ENCODE assay signal across 21 cellular contexts in genomic region chr12:104482113-104482512, GRCh38. TPM values are rescaled to one million over a fixed set of nuclear protein-coding genes. Genes with fewer than 3 reads are reported as not detected.
DNase-seq lines count a peak whose midpoint lies in the region; ATAC-seq and TF ChIP-seq lines count a peak whose summit lies in the region.
"Had no signal": no experiment of that assay in that cellular context is flagged by ENCODE, and none has a peak within 500 bp of the region (broad histone marks: within the 10 kb centered on the region; RNA-seq: fewer than 3 reads in every experiment).

No MANE protein-coding gene starts in this region.

- H3K9me2 ChIP-seq in OCI-LY1 (ENCODE audit: low read depth, low read length), result no peaks in the 10 kb centered on the region

- H3K4me1 Mint-ChIP-seq in T-helper 1 cell treated with Interleukin-12 subunit alpha and Interleukin-12 subunit beta and Interleukin-4 antibody, amounts not matched to agents 30 μg/mL and 1 μg/mL, for 36 hours (ENCODE audit: low read depth), result peaks cover 86% of the 10 kb centered on the region
- peaks cover 97% of the 10 kb centered on the region for H3K4me1 Mint-ChIP-seq in CD14-positive monocyte
- peaks cover 100% of the 10 kb centered on the region for H3K4me1 Mint-ChIP-seq in dendritic cell treated with granulocyte-macrophage colony-stimulating factor and Interleukin-4, amounts not matched to agents 40 ng/mL and 50 ng/mL, for 4 days (ENCODE audit: low read depth)

- H3K4me1 ChIP-seq in OCI-LY1 (ENCODE audit: insufficient read depth, low read length, severe bottlenecking), result peaks cover 77% of the 10 kb centered on the region
- H3K4me1 ChIP-seq: SJSA1 had no signal

- peak overlapping the region; percentile 4; the same call in 1 of the 2 replicates for H3K9ac ChIP-seq in OCI-LY1 (ENCODE audit: low read length)

- DNase-seq in T-helper 1 cell (no peak), CD14-positive monocyte (ENCODE audit: low spot score) (no peak), NCI-H2227 (lab: John Stamatoyannopoulos, UW; ENCODE audit: unreplicated experiment) (no peak), NCI-H748 treated with DMSO at 0.1 percent for 48 hours (lab: John Stamatoyannopoulos, UW) (no peak)
- DNase-seq: 8988T, activated T-cell treated with anti-CD3 and anti-CD28 coated beads for 4 hours, DMS79 treated with DMSO at 0.1 percent for 48 hours, gastrocnemius medialis, kidney glomerular epithelial cell, mesenchymal stem cell, NCI-H146, NCI-H226, posterior cingulate gyrus, T1000 had no signal

- no peaks in the 10 kb centered on the region for H4K20me1 ChIP-seq in OCI-LY1 (ENCODE audit: insufficient read depth, low read length)

- H3K27me3 Mint-ChIP-seq in T-helper 1 cell treated with Interleukin-12 subunit alpha and Interleukin-12 subunit beta and Interleukin-4 antibody, amounts not matched to agents 30 μg/mL and 1 μg/mL, for 36 hours (ENCODE audit: low read depth), result no peaks in the 10 kb centered on the region
- H3K27me3 Mint-ChIP-seq in CD14-positive monocyte (ENCODE audit: low read depth in 3 of 3), result peaks cover 0 to 5% (median 0%) of the 10 kb centered on the region in 3 donors
- no peaks in the 10 kb centered on the region for H3K27me3 Mint-ChIP-seq in dendritic cell treated with granulocyte-macrophage colony-stimulating factor and Interleukin-4, amounts not matched to agents 40 ng/mL and 50 ng/mL, for 4 days

- peak overlapping the region; percentile 61 for H3K4me3 Mint-ChIP-seq in T-helper 1 cell treated with Interleukin-12 subunit alpha and Interleukin-12 subunit beta and Interleukin-4 antibody, amounts not matched to agents 30 μg/mL and 1 μg/mL, for 36 hours
- no peak overlapping the region for H3K4me3 Mint-ChIP-seq in CD14-positive monocyte
- H3K4me3 Mint-ChIP-seq in dendritic cell treated with granulocyte-macrophage colony-stimulating factor and Interleukin-4, amounts not matched to agents 40 ng/mL and 50 ng/mL, for 4 days, result no peak overlapping the region

- H3F3A ChIP-seq in OCI-LY1 (ENCODE audit: insufficient read depth, low read length), result no peaks in the 10 kb centered on the region

- ATAC-seq in HG03095 (IDR thresholded peaks at IDR 0.05; ENCODE audit: unreplicated experiment), result no peak
- ATAC-seq: gastrocnemius medialis, HCT116, HepG2 had no signal

- peak overlapping the region; percentile 86 for H3K27ac ChIP-seq in OCI-LY1 (ENCODE audit: low read depth, low read length, poor library complexity, severe bottlenecking)
- H3K27ac ChIP-seq: gastrocnemius medialis, SJSA1 had no signal

- peaks cover 54% of the 10 kb centered on the region for H3K36me3 Mint-ChIP-seq in T-helper 1 cell treated with Interleukin-12 subunit alpha and Interleukin-12 subunit beta and Interleukin-4 antibody, amounts not matched to agents 30 μg/mL and 1 μg/mL, for 36 hours (ENCODE audit: low read depth)
- peaks cover 45 to 60% of the 10 kb centered on the region in 2 donors for H3K36me3 Mint-ChIP-seq in CD14-positive monocyte
- peaks cover 57% of the 10 kb centered on the region for H3K36me3 Mint-ChIP-seq in dendritic cell treated with granulocyte-macrophage colony-stimulating factor and Interleukin-4, amounts not matched to agents 40 ng/mL and 50 ng/mL, for 4 days (ENCODE audit: low read depth)

- H3K9me3 Mint-ChIP-seq in T-helper 1 cell treated with Interleukin-12 subunit alpha and Interleukin-12 subunit beta and Interleukin-4 antibody, amounts not matched to agents 30 μg/mL and 1 μg/mL, for 36 hours, result no peaks in the 10 kb centered on the region
- no peaks in the 10 kb centered on the region for H3K9me3 Mint-ChIP-seq in CD14-positive monocyte
- no peaks in the 10 kb centered on the region for H3K9me3 Mint-ChIP-seq in dendritic cell treated with granulocyte-macrophage colony-stimulating factor and Interleukin-4, amounts not matched to agents 40 ng/mL and 50 ng/mL, for 4 days

- peak overlapping the region; percentile 25; the same call in 1 of the 2 replicates for H3K4me2 ChIP-seq in OCI-LY1 (ENCODE audit: low read length)

- TF ChIP-seq CTCF in CD14-positive monocyte (IDR thresholded peaks at IDR 0.05), result no peak
- TF ChIP-seq CTCF in OCI-LY1 (IDR thresholded peaks at IDR 0.05; ENCODE audit: low read length), result no peak

- 0 out of 2 replicates have a peak, but pooled peaks cover 6% of the 10 kb centered on the region for H3K36me3 ChIP-seq in OCI-LY1 (ENCODE audit: insufficient read depth, low read length)
- H3K36me3 ChIP-seq: gastrocnemius medialis, SJSA1 had no signal

- H2AFZ ChIP-seq in OCI-LY1 (ENCODE audit: low read length), result no peak overlapping the region

- no peaks in the 10 kb centered on the region for H3K9me3 ChIP-seq in OCI-LY1 (ENCODE audit: low read length)
- H3K9me3 ChIP-seq: gastrocnemius medialis, SJSA1 had no signal

- H3K79me2 ChIP-seq in OCI-LY1 (ENCODE audit: insufficient read depth, low read length), result peaks cover 12% of the 10 kb centered on the region; the same call in 1 of the 2 replicates

- no peaks in the 10 kb centered on the region for H3K27me3 ChIP-seq in OCI-LY1 (ENCODE audit: insufficient read depth, low read length)
- H3K27me3 ChIP-seq: gastrocnemius medialis, SJSA1 had no signal

- intact Hi-C loops in CD14-positive monocyte (cut with micrococcal nuclease), result no loop called here
- intact Hi-C loops in dendritic cell treated with granulocyte-macrophage colony-stimulating factor and Interleukin-4, amounts not matched to agents 40 ng/mL and 50 ng/mL, for 4 days (cut with micrococcal nuclease), result no loop called here

- peak overlapping the region; percentile 66 for H3K27ac Mint-ChIP-seq in T-helper 1 cell treated with Interleukin-12 subunit alpha and Interleukin-12 subunit beta and Interleukin-4 antibody, amounts not matched to agents 30 μg/mL and 1 μg/mL, for 36 hours
- H3K27ac Mint-ChIP-seq in CD14-positive monocyte, result peak overlapping the region in 5 of 7 donors; percentile 54 to 88 (median 79)
- peak overlapping the region; percentile 79 for H3K27ac Mint-ChIP-seq in dendritic cell treated with granulocyte-macrophage colony-stimulating factor and Interleukin-4, amounts not matched to agents 40 ng/mL and 50 ng/mL, for 4 days

- H3K4me3 ChIP-seq in OCI-LY1 (ENCODE audit: low read depth, low read length, poor library complexity, severe bottlenecking), result no peak overlapping the region
- H3K4me3 ChIP-seq: gastrocnemius medialis, SJSA1 had no signal

RNA-seq across cellular contexts. Expression of gene CHST11, which starts 25.4 kb away (rescaled TPM):
- 10 to 100 TPM; 44.4 to 48.4 TPM for polyA plus RNA-seq in CD14-positive monocyte
